In genomic region chr1:18414872-18415447, GRCh38 we compare ENCODE assay signal across 17 cellular contexts.
"Had no signal": no experiment of that assay in that cellular context is flagged by ENCODE, and none has a peak within 500 bp of the region (broad histone marks: within the 10 kb centered on the region; RNA-seq: fewer than 3 reads in every experiment).

No MANE protein-coding gene starts in this region.

- DNase-seq: dermis blood vessel endothelial cell; effector memory CD4-positive, alpha-beta T cell; foreskin keratinocyte; kidney; mesendoderm; midbrain; natural killer cell; pancreas; right lobe of liver; stimulated activated CD4-positive, alpha-beta T cell treated with anti-CD3 and anti-CD28 coated beads, Interleukin-2, amount 100 ng/mL, for 24 hours; stimulated activated CD4-positive, alpha-beta T cell treated with anti-CD3 and anti-CD28 coated beads, Interleukin-4, amount 100 ng/mL, for 24 hours; stimulated activated naive CD4-positive, alpha-beta T cell treated with Interleukin-2 at 50 U/mL for 16 hours; stomach; thyroid gland had no signal

- H3K27ac ChIP-seq: coronary artery, esophagus muscularis mucosa, foreskin keratinocyte, neutrophil, pancreas, right lobe of liver, stomach, thyroid gland had no signal

- H3K9me3 ChIP-seq: neutrophil, pancreas, thyroid gland had no signal

- H3K36me3 ChIP-seq: esophagus muscularis mucosa, neutrophil, pancreas, right lobe of liver, stomach, thyroid gland had no signal

- H3K27me3 ChIP-seq: foreskin keratinocyte, neutrophil, pancreas, right lobe of liver, thyroid gland had no signal

- H3K4me1 ChIP-seq: esophagus muscularis mucosa, foreskin keratinocyte, pancreas, right lobe of liver, stomach, thyroid gland had no signal

- H3K4me3 ChIP-seq: coronary artery, esophagus muscularis mucosa, pancreas, right lobe of liver, stomach, thyroid gland had no signal
